Comparison of ENCODE assay signal across 13 cellular contexts in the genomic region with DNA sequence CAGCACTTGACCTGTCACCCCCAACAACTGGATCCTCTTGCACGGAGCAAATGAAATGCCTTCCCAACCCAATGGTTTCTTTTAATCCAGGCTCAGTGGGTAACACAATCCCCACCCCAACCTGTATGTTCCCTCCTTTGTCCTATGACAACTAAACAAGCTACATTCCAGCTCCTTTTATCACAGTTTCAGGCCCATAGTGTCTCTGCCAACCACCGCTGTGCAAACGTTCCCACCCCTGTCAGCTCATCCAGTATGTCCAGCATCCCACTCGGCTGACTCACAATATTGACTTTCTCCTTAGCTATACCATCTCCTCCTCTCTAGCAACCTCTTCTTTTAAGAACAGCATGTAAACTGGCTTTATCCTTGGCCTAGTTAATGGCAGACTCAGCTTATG.
DNase-seq lines count a peak whose midpoint lies in the region; ATAC-seq and FAIRE-seq lines count a peak whose summit lies in the region.
"Had no signal": no experiment of that assay in that cellular context is flagged by ENCODE, and none has a peak within 500 bp of the region (broad histone marks: within the 10 kb centered on the region; RNA-seq: fewer than 3 reads in every experiment).

No MANE protein-coding gene starts in this region.

- H3K4me1 ChIP-seq in rectal smooth muscle tissue (ENCODE audit: control insufficient read depth, insufficient read depth, low read length) = peaks cover 13% of the 10 kb centered on the region
- H3K4me1 ChIP-seq: adrenal gland had no signal

- H3K27me3 ChIP-seq in rectal smooth muscle tissue (ENCODE audit: control insufficient read depth, insufficient read depth, low read length) = no peaks in the 10 kb centered on the region
- H3K27me3 ChIP-seq: adrenal gland had no signal

- no peak overlapping the region for H3K9ac ChIP-seq in rectal smooth muscle tissue (ENCODE audit: low read length)

- no peak overlapping the region for H3K4me3 ChIP-seq in rectal smooth muscle tissue (ENCODE audit: low read length)
- H3K4me3 ChIP-seq: adrenal gland had no signal

- peak; percentile 59 for DNase-seq in COLO668 (lab: John Stamatoyannopoulos, UW; ENCODE audit: unreplicated experiment)
- DNase-seq in RCC 7860 (ENCODE audit: low spot score) = peak; percentile 81
- DNase-seq in fibroblast of peridontal ligament (ENCODE audit: extremely low read depth) = peak; percentile 54
- no peak for DNase-seq in NCI-H187 (lab: John Stamatoyannopoulos, UW)
- no peak for DNase-seq in DMS 273 treated with DMSO at 0.1 percent for 48 hours (lab: John Stamatoyannopoulos, UW)
- DNase-seq in germinal center (ENCODE audit: low spot score) = no peak
- DNase-seq: activated CD4-positive, alpha-beta T cell treated with anti-CD3 and anti-CD28 coated beads, Interleukin-2, amount 50 U/mL, for 48 hours; H7; naive thymus-derived CD8-positive, alpha-beta T cell; NCI-H2171 treated with DMSO at 0.1 percent for 48 hours had no signal

- no peaks in the 10 kb centered on the region for H3K36me3 ChIP-seq in rectal smooth muscle tissue (ENCODE audit: control insufficient read depth, insufficient read depth, low read length)
- H3K36me3 ChIP-seq: adrenal gland had no signal

- peak overlapping the region; percentile 69 for H3K27ac ChIP-seq in rectal smooth muscle tissue (ENCODE audit: low read depth, low read length)

- ATAC-seq in HG03439 (IDR thresholded peaks at IDR 0.05; ENCODE audit: unreplicated experiment) = no peak
- ATAC-seq: naive thymus-derived CD8-positive, alpha-beta T cell had no signal

- FAIRE-seq in RCC 7860 (lab: Jason Lieb, UNC) = no peak

Comparison
In these comparisons a context has a peak if more than half of its experiments do, and no peak if none do; other contexts are left out.
1. DNase-seq: peak in COLO668 (single experiment), RCC 7860 (single experiment) and fibroblast of peridontal ligament (single experiment); none in NCI-H187 (0 of 2), DMS 273 treated with DMSO at 0.1 percent for 48 hours (single experiment) and germinal center (single experiment).